ENCODE assay signal across 16 cellular contexts in the genomic region with DNA sequence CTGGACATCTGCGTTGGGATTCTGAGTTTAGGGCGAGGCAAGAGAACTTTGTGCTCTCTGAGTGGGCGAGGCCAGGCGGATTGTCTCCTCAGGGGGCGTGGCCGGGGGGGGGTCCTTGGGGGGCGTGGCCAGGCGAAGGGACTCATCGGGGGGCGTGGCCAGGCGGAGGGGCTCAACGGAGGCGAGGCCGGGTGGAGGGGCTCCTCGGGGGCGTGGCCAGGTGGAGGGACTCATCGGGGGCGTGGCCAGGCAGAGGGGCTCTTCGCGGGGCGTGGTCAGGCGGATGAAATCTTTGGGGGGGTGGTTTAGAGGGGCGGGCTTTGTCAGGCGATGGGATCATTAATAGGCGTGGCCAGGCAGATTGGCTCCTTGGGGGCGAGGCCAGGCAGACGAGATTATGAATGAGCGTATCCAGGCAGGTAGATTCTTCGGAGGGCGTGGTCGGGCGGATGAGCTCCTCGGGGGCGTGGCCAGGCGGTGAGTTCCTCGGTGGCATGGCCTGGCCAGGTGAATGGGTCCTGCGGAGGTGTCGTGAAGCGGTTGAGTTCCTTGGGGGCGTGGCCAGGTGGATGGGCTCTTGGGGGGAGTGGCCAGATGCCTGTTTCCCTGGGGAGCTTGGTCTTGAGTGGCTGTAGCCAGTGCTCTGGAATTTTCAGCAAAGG. TPM values are rescaled to one million over a fixed set of nuclear protein-coding genes. Genes with fewer than 3 reads are reported as not detected.
DNase-seq lines count a peak whose midpoint lies in the region; ATAC-seq, FAIRE-seq and TF ChIP-seq lines count a peak whose summit lies in the region.
"Had no signal": no experiment of that assay in that cellular context is flagged by ENCODE, and none has a peak within 500 bp of the region (broad histone marks: within the 10 kb centered on the region; RNA-seq: fewer than 3 reads in every experiment).

No MANE protein-coding gene starts in this region.

- peaks cover 2% of the 10 kb centered on the region for H3K9me3 Mint-ChIP-seq in glutamatergic neuron (ENCODE audit: unreplicated experiment)
- H3K9me3 Mint-ChIP-seq: T-cell had no signal

- peaks cover 7% of the 10 kb centered on the region for H3K4me1 Mint-ChIP-seq in glutamatergic neuron (ENCODE audit: low read depth, unreplicated experiment)

- no peak overlapping the region for H3K27ac Mint-ChIP-seq in glutamatergic neuron (ENCODE audit: unreplicated experiment)
- H3K27ac Mint-ChIP-seq: activated naive CD8-positive, alpha-beta T cell had no signal

- H3K4me3 Mint-ChIP-seq in glutamatergic neuron (ENCODE audit: unreplicated experiment): peak overlapping the region; percentile 67
- H3K4me3 Mint-ChIP-seq: activated naive CD8-positive, alpha-beta T cell; T-cell had no signal

- FAIRE-seq in urothelium cell line (lab: Jason Lieb, UNC): no peak

- ATAC-seq in GM18858 (IDR thresholded peaks at IDR 0.05; ENCODE audit: unreplicated experiment): no peak
- ATAC-seq: activated CD4-positive, CD25-positive, alpha-beta regulatory T cell treated with anti-CD3 and anti-CD28 coated beads, Interleukin-2, amount 50 U/mL, for 24 hours; T-cell had no signal

- no peaks in the 10 kb centered on the region for H3K27me3 Mint-ChIP-seq in glutamatergic neuron (ENCODE audit: unreplicated experiment)

- H3K36me3 Mint-ChIP-seq in glutamatergic neuron (ENCODE audit: unreplicated experiment): no peaks in the 10 kb centered on the region
- H3K36me3 Mint-ChIP-seq: activated naive CD8-positive, alpha-beta T cell; T-cell had no signal

- peak; percentile 33 for DNase-seq in activated CD4-positive, alpha-beta T cell treated with anti-CD3 and anti-CD28 coated beads for 48 hours
- DNase-seq in activated CD4-positive, alpha-beta T cell treated with anti-CD3 and anti-CD28 coated beads, Interleukin-2, amount 50 U/mL, for 4 hours: no peak
- DNase-seq in RPMI8226: peak; percentile 38
- peak; percentile 69 for DNase-seq in glutamatergic neuron
- peak; percentile 40 for DNase-seq in urothelium cell line (ENCODE audit: low spot score)
- DNase-seq in activated CD8-positive, alpha-beta memory T cell treated with anti-CD3 and anti-CD28 coated beads, Interleukin-2, amount 50 U/mL, for 4 hours: no peak
- no peak for DNase-seq in NCI-H1694 (lab: John Stamatoyannopoulos, UW)
- DNase-seq: ACHN; GDM1; right cardiac atrium; stimulated activated CD4-positive, alpha-beta T cell treated with anti-CD3 and anti-CD28 coated beads, Interleukin-1b, Interleukin-23, amount 100 ng/mL, for 48 hours; T-cell had no signal

- no peak for TF ChIP-seq CTCF in glutamatergic neuron (IDR thresholded peaks at IDR 0.05; ENCODE audit: partially characterized antibody, unreplicated experiment)

RNA-seq across cellular contexts. Expression of a gene that starts 10.3 kb away (rescaled TPM):
- total RNA-seq in glutamatergic neuron (ENCODE audit: unreplicated experiment): 60.4 TPM
- total RNA-seq: mesenteric fat pad, right cardiac atrium, T-cell had no signal

RNA-seq across cellular contexts. Expression of a gene that starts 16.8 kb away (rescaled TPM):
- 33.1 TPM for total RNA-seq in glutamatergic neuron (ENCODE audit: unreplicated experiment)
- total RNA-seq: mesenteric fat pad, right cardiac atrium had no signal

RNA-seq across cellular contexts. Expression of a gene that starts 31.1 kb away (rescaled TPM):
- total RNA-seq in glutamatergic neuron (ENCODE audit: unreplicated experiment): 61.5 TPM

Comparison
In these comparisons a context has a peak if more than half of its experiments do, and no peak if none do; other contexts are left out.
1. DNase-seq: peak in activated CD4-positive, alpha-beta T cell treated with anti-CD3 and anti-CD28 coated beads for 48 hours (single experiment), RPMI8226 (single experiment), glutamatergic neuron (single experiment) and urothelium cell line (single experiment); none in activated CD4-positive, alpha-beta T cell treated with anti-CD3 and anti-CD28 coated beads, Interleukin-2, amount 50 U/mL, for 4 hours (0 of 2), activated CD8-positive, alpha-beta memory T cell treated with anti-CD3 and anti-CD28 coated beads, Interleukin-2, amount 50 U/mL, for 4 hours (single experiment) and NCI-H1694 (single experiment).